8 cellular contexts compared by ENCODE assay signal in the genomic region with DNA sequence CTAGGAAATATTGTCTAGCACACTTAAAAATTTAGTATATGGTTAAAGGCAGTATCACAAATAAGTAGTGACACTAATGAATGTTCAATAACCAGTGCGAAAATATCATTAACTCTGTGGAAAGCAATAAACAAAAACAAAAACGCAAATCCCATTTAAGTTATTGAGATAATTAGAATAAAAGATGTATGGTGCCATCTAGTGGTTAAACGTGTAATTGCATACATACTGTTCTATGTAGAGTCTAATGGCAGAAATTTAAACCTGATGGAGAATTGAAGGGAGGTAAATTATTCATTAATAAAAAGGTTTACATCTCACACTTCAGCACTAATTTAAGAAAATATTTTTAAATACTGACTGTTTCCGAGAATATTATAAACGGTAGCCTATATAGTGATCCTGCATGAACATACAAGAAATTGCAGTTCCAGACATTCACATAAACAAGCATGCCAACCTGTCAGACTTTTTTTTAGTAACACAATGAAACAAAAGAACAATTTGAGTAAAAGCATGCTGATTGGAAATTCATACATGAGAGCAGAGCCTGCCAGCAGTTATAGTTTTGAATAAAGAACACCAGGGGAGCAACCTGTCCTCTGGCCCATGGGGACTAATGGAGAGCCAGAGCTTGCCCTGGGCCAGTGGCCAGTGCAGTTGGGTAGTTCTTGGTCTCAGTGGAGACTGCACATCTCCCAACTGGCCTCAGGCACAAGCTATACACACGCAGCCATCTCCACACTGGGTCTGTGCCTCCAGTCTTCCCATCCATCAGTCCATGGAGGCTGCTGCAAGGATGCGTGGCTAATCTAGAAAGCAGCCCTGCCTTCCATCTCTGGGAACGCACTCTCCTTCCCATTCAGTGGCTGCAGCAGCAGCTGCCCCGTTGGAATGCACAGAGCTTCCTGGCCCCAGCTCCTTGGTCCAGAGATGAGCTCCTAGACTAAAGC. TPM values are rescaled to one million over a fixed set of nuclear protein-coding genes. Genes with fewer than 3 reads are reported as not detected.
DNase-seq lines count a peak whose midpoint lies in the region; FAIRE-seq and TF ChIP-seq lines count a peak whose summit lies in the region.

No MANE protein-coding gene starts in this region.

- no peak overlapping the region for H2BK5ac ChIP-seq in mesendoderm (ENCODE audit: low read length)

- intact Hi-C loops in dorsolateral prefrontal cortex (cut with DNase I): loop anchor here (2.0 to 10.0 kb wide), 4 partner anchors 112 to 539 kb away; no protein-coding TSS in a partner anchor

- H3K56ac ChIP-seq in mesendoderm (ENCODE audit: low read length): no peak overlapping the region

- POLR2A ChIA-PET in AG04449 (lab: Yijun Ruan, JAX): no interaction called here

- no peak overlapping the region for H2BK15ac ChIP-seq in mesendoderm (replicated peaks; ENCODE audit: low read depth)

- no peaks in the 10 kb centered on the region for H3K79me2 ChIP-seq in mesendoderm (ENCODE audit: control insufficient read depth, insufficient read depth, low read length)

- no peak overlapping the region for H2AK5ac ChIP-seq in mesendoderm (ENCODE audit: low read length)

- peak overlapping the region in 13 of 59 donors; percentile 4 to 76 (median 23) for H3K27ac ChIP-seq in dorsolateral prefrontal cortex
- H3K27ac ChIP-seq in mesendoderm (ENCODE audit: low read depth, low read length): no peak overlapping the region

- H3K79me1 ChIP-seq in mesendoderm (ENCODE audit: low read length): no peaks in the 10 kb centered on the region

- H3K4me3 ChIP-seq in AG04449 (ENCODE audit: low read depth, low read length) (no peak overlapping the region), dorsolateral prefrontal cortex (no peak overlapping the region), mesendoderm (ENCODE audit: low read length) (no peak overlapping the region)

- TF ChIP-seq RAD21 in Ishikawa (IDR thresholded peaks at IDR 0.05; ENCODE audit: low read depth): peak; percentile 78

- H3K27me3 ChIP-seq in dorsolateral prefrontal cortex: no peaks in the 10 kb centered on the region
- no peaks in the 10 kb centered on the region for H3K27me3 ChIP-seq in mesendoderm (ENCODE audit: insufficient read depth, low read length, poor library complexity)

- FAIRE-seq in GM12892 (lab: Jason Lieb, UNC): peak; percentile 79

- no peaks in the 10 kb centered on the region for H3K36me3 ChIP-seq in mesendoderm (ENCODE audit: control insufficient read depth, insufficient read depth, low read length)

- H3K4ac ChIP-seq in mesendoderm (ENCODE audit: low read depth, low read length): no peak overlapping the region

- H3K4me2 ChIP-seq in mesendoderm (ENCODE audit: low read length): no peak overlapping the region

- H4K8ac ChIP-seq in mesendoderm (ENCODE audit: low read depth, low read length): no peak overlapping the region

- H2BK120ac ChIP-seq in mesendoderm (ENCODE audit: low read depth, low read length): no peak overlapping the region

- CTCF ChIA-PET in AG04449 (lab: Yijun Ruan, JAX): interaction anchor here (0.7 to 4.9 kb wide), 27 partner anchors 9 to 873 kb away, joined by 3 to 76 read pairs (median 5); no protein-coding TSS in a partner anchor

- TF ChIP-seq CTCF in AG04449 (IDR thresholded peaks at IDR 0.05; ENCODE audit: insufficient read depth, low read length, missing control alignments) (peak; percentile 49), dorsolateral prefrontal cortex (IDR thresholded peaks at IDR 0.05 in 54 of 56, conservative IDR thresholded peaks at IDR 0.05 in 2 of 56; ENCODE audit: low read depth in 1 of 56, partially characterized antibody in 56 of 56) (peak; percentile 70 to 97 (median 87))

- TF ChIP-seq POLR2A in GM12892 (IDR thresholded peaks at IDR 0.05; ENCODE audit: low read depth, low read length): no peak

- no peak overlapping the region for H3K9ac ChIP-seq in mesendoderm (ENCODE audit: low read length)

- H3K18ac ChIP-seq in mesendoderm (ENCODE audit: low read length): no peak overlapping the region

- no CpG with 5 or more reads among the region's 9 CpGs for WGBS in mesendoderm (ENCODE audit: extremely low coverage, insufficient coverage, low lambda C conversion rate)

- H3K23ac ChIP-seq in mesendoderm (ENCODE audit: low read length): no peak overlapping the region

- no peak overlapping the region for H4K5ac ChIP-seq in mesendoderm (ENCODE audit: low read length)

- H3K4me1 ChIP-seq in mesendoderm (ENCODE audit: control insufficient read depth, low read depth, low read length): no peaks in the 10 kb centered on the region

- TF ChIP-seq EP300 in Ishikawa (IDR thresholded peaks at IDR 0.05; ENCODE audit: borderline replicate concordance): no peak

- DNase-seq in AG04449 (ENCODE audit: low read depth, low spot score) (no peak), GM12892 (ENCODE audit: insufficient read length) (no peak), OCI-M1 (lab: John Stamatoyannopoulos, UW) (peak; percentile 81), dorsolateral prefrontal cortex (no peak), mesendoderm (peak; percentile 60), T-helper 9 cell (no peak)
- DNase-seq in activated CD4-positive, CD25-positive, alpha-beta regulatory T cell treated with anti-CD3 and anti-CD28 coated beads, Interleukin-2, amount 50 U/mL, for 72 hours: no peak

TF ChIP-seq in Ishikawa, 13 proteins besides CTCF, POLR2A, EP300 and RAD21:
- no peak for TF ChIP-seq EGR1 (IDR thresholded peaks at IDR 0.05)
- no peak for TF ChIP-seq YY1 (IDR thresholded peaks at IDR 0.05; ENCODE audit: low read depth)
- TF ChIP-seq TCF12 (IDR thresholded peaks at IDR 0.05; ENCODE audit: low read depth): no peak
- TF ChIP-seq TEAD4 (IDR thresholded peaks at IDR 0.05): no peak
- TF ChIP-seq, protein P1, sequence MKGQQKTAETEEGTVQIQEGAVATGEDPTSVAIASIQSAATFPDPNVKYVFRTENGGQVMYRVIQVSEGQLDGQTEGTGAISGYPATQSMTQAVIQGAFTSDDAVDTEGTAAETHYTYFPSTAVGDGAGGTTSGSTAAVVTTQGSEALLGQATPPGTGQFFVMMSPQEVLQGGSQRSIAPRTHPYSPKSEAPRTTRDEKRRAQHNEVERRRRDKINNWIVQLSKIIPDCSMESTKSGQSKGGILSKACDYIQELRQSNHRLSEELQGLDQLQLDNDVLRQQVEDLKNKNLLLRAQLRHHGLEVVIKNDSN (IDR thresholded peaks at IDR 0.05): no peak
- no peak for TF ChIP-seq CREB1 (IDR thresholded peaks at IDR 0.05; ENCODE audit: low read depth)
- TF ChIP-seq, protein P2, sequence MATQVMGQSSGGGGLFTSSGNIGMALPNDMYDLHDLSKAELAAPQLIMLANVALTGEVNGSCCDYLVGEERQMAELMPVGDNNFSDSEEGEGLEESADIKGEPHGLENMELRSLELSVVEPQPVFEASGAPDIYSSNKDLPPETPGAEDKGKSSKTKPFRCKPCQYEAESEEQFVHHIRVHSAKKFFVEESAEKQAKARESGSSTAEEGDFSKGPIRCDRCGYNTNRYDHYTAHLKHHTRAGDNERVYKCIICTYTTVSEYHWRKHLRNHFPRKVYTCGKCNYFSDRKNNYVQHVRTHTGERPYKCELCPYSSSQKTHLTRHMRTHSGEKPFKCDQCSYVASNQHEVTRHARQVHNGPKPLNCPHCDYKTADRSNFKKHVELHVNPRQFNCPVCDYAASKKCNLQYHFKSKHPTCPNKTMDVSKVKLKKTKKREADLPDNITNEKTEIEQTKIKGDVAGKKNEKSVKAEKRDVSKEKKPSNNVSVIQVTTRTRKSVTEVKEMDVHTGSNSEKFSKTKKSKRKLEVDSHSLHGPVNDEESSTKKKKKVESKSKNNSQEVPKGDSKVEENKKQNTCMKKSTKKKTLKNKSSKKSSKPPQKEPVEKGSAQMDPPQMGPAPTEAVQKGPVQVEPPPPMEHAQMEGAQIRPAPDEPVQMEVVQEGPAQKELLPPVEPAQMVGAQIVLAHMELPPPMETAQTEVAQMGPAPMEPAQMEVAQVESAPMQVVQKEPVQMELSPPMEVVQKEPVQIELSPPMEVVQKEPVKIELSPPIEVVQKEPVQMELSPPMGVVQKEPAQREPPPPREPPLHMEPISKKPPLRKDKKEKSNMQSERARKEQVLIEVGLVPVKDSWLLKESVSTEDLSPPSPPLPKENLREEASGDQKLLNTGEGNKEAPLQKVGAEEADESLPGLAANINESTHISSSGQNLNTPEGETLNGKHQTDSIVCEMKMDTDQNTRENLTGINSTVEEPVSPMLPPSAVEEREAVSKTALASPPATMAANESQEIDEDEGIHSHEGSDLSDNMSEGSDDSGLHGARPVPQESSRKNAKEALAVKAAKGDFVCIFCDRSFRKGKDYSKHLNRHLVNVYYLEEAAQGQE (IDR thresholded peaks at IDR 0.05; ENCODE audit: low read depth): no peak
- no peak for TF ChIP-seq MAX (IDR thresholded peaks at IDR 0.05)

RNA-seq across cellular contexts. Expression of gene GCG, which starts 28.0 kb away (rescaled TPM):
- not detected for polyA plus RNA-seq in GM12892 (2012; ENCODE audit: missing spikeins)
- total RNA-seq in dorsolateral prefrontal cortex: not detected
- not detected for polyA plus RNA-seq in mesendoderm (2013, experiment 1 of 2)
- polyA plus RNA-seq in mesendoderm (2013, experiment 2 of 2): not detected

RNA-seq across cellular contexts. Expression of gene DPP4, which starts 50.1 kb away (rescaled TPM):
- 0.19 TPM for polyA plus RNA-seq in GM12892 (2012; ENCODE audit: missing spikeins)
- total RNA-seq in dorsolateral prefrontal cortex: 10 to 100 TPM in 4 of 120 experiments, 1 to 10 TPM in 116; 2.0 to 17.4 (median 5.3) TPM
- polyA plus RNA-seq in mesendoderm (2013, experiment 1 of 2): 0.49 TPM
- polyA plus RNA-seq in mesendoderm (2013, experiment 2 of 2): 0.57 TPM

Comparison
In these comparisons a context has a peak if more than half of its experiments do, and no peak if none do; other contexts are left out.
1. DNase-seq: peak in OCI-M1 (single experiment) and mesendoderm (single experiment); none in AG04449 (single experiment), GM12892 (single experiment), dorsolateral prefrontal cortex (0 of 10), T-helper 9 cell (single experiment) and activated CD4-positive, CD25-positive, alpha-beta regulatory T cell treated with anti-CD3 and anti-CD28 coated beads, Interleukin-2, amount 50 U/mL, for 72 hours (single experiment).